26 cellular contexts compared by ENCODE assay signal in genomic region chr7:31934551-31934950, GRCh38.
"Had no signal": no experiment of that assay in that cellular context is flagged by ENCODE, and none has a peak within 500 bp of the region (broad histone marks: within the 10 kb centered on the region; RNA-seq: fewer than 3 reads in every experiment).

No MANE protein-coding gene starts in this region.

- H3K4me3 ChIP-seq: ascending aorta, colonic mucosa, dorsolateral prefrontal cortex, hepatocyte, left ventricle myocardium inferior, ovary, prostate gland, right atrium auricular region, tibial artery had no signal

- H3K36me3 Mint-ChIP-seq: activated CD4-positive, alpha-beta memory T cell treated with anti-CD3 and anti-CD28 coated beads for 36 hours; activated naive CD4-positive, alpha-beta T cell treated with anti-CD3 and anti-CD28 coated beads, Interleukin-2, amount 10 ng/mL, durations not matched to agents 7 days and 5 days; immature natural killer cell; mesothelial cell of epicardium; naive thymus-derived CD8-positive, alpha-beta T cell; stimulated activated effector memory CD8-positive, alpha-beta T cell treated with anti-CD3 and anti-CD28 coated beads, Interleukin-12 subunit alpha, Interleukin-12 subunit beta, amount 100 ng/mL, for 72 hours had no signal

- H3K27ac ChIP-seq: ascending aorta, colonic mucosa, hepatocyte, ovary, prostate gland, tibial artery had no signal

- H3K4me1 Mint-ChIP-seq: activated naive CD4-positive, alpha-beta T cell treated with anti-CD3 and anti-CD28 coated beads, Interleukin-2, amount 10 ng/mL, durations not matched to agents 7 days and 5 days; central memory CD8-positive, alpha-beta T cell; immature natural killer cell; naive thymus-derived CD8-positive, alpha-beta T cell; stimulated activated effector memory CD8-positive, alpha-beta T cell treated with anti-CD3 and anti-CD28 coated beads, Interleukin-12 subunit alpha, Interleukin-12 subunit beta, amount 100 ng/mL, for 72 hours; stimulated activated naive CD8-positive, alpha-beta T cell treated with anti-CD3 and anti-CD28 coated beads, Interleukin-15, amount 100 ng/mL, for 72 hours had no signal

- H3K4me1 ChIP-seq: ascending aorta, colonic mucosa, prostate gland had no signal

- H3K27me3 Mint-ChIP-seq: activated CD4-positive, alpha-beta memory T cell treated with anti-CD3 and anti-CD28 coated beads for 36 hours; activated naive CD4-positive, alpha-beta T cell treated with anti-CD3 and anti-CD28 coated beads, Interleukin-2, amount 10 ng/mL, durations not matched to agents 7 days and 5 days; central memory CD8-positive, alpha-beta T cell; effector memory CD8-positive, alpha-beta T cell; stimulated activated naive CD8-positive, alpha-beta T cell treated with anti-CD3 and anti-CD28 coated beads, Interleukin-15, amount 100 ng/mL, for 72 hours had no signal

- H3K4me3 Mint-ChIP-seq: activated CD4-positive, alpha-beta memory T cell treated with anti-CD3 and anti-CD28 coated beads for 36 hours; activated naive CD4-positive, alpha-beta T cell treated with anti-CD3 and anti-CD28 coated beads, Interleukin-2, amount 10 ng/mL, durations not matched to agents 7 days and 5 days; activated T-cell treated with anti-CD3 and anti-CD28 coated beads, Interleukin-2, amount 50 U/mL, for 72 hours; central memory CD8-positive, alpha-beta T cell; effector memory CD8-positive, alpha-beta T cell; immature natural killer cell; mesothelial cell of epicardium; naive thymus-derived CD8-positive, alpha-beta T cell; stimulated activated effector memory CD8-positive, alpha-beta T cell treated with anti-CD3 and anti-CD28 coated beads, Interleukin-12 subunit alpha, Interleukin-12 subunit beta, amount 100 ng/mL, for 72 hours; stimulated activated naive CD8-positive, alpha-beta T cell treated with anti-CD3 and anti-CD28 coated beads, Interleukin-15, amount 100 ng/mL, for 72 hours; T-helper 1 cell treated with Interleukin-12 subunit alpha and Interleukin-12 subunit beta and Interleukin-4 antibody, amounts not matched to agents 30 μg/mL and 1 μg/mL, for 36 hours had no signal

- DNase-seq: activated CD4-positive, alpha-beta memory T cell treated with anti-CD3 and anti-CD28 coated beads for 36 hours; activated CD4-positive, alpha-beta T cell treated with anti-CD3 and anti-CD28 coated beads for 4 hours; activated CD4-positive, CD25-positive, alpha-beta regulatory T cell; activated effector memory CD4-positive, alpha-beta T cell treated with Interleukin-2 at 50 U/mL for 16 hours; activated naive CD4-positive, alpha-beta T cell treated with anti-CD3 and anti-CD28 coated beads, Interleukin-2, amount 10 ng/mL, durations not matched to agents 7 days and 5 days; activated T-cell treated with anti-CD3 and anti-CD28 coated beads, Interleukin-2, amount 50 U/mL, for 72 hours; colonic mucosa; dorsolateral prefrontal cortex; effector memory CD8-positive, alpha-beta T cell; glutamatergic neuron; immature natural killer cell; left ventricle myocardium inferior; naive thymus-derived CD8-positive, alpha-beta T cell; ovary; stimulated activated CD4-positive, alpha-beta T cell treated with anti-CD3 and anti-CD28 coated beads, Interleukin-2, amount 100 ng/mL, for 24 hours; stimulated activated naive CD8-positive, alpha-beta T cell treated with anti-CD3 and anti-CD28 coated beads, Interleukin-15, amount 100 ng/mL, for 72 hours; tibial artery had no signal

- H3K9me3 ChIP-seq: ascending aorta, colonic mucosa, ovary, prostate gland, right atrium auricular region, tibial artery had no signal

- ATAC-seq: activated T-cell treated with anti-CD3 and anti-CD28 coated beads, Interleukin-2, amount 50 U/mL, for 72 hours; effector memory CD8-positive, alpha-beta T cell; esophagus mucosa; naive thymus-derived CD8-positive, alpha-beta T cell; stimulated activated effector memory CD8-positive, alpha-beta T cell treated with anti-CD3 and anti-CD28 coated beads, Interleukin-12 subunit alpha, Interleukin-12 subunit beta, amount 100 ng/mL, for 72 hours; stimulated activated naive CD8-positive, alpha-beta T cell treated with anti-CD3 and anti-CD28 coated beads, Interleukin-15, amount 100 ng/mL, for 72 hours had no signal

- H3K27ac Mint-ChIP-seq: activated CD4-positive, alpha-beta memory T cell treated with anti-CD3 and anti-CD28 coated beads for 36 hours; activated naive CD4-positive, alpha-beta T cell treated with anti-CD3 and anti-CD28 coated beads, Interleukin-2, amount 10 ng/mL, durations not matched to agents 7 days and 5 days; activated T-cell treated with anti-CD3 and anti-CD28 coated beads, Interleukin-2, amount 50 U/mL, for 72 hours; effector memory CD8-positive, alpha-beta T cell; immature natural killer cell; naive thymus-derived CD8-positive, alpha-beta T cell; stimulated activated effector memory CD8-positive, alpha-beta T cell treated with anti-CD3 and anti-CD28 coated beads, Interleukin-12 subunit alpha, Interleukin-12 subunit beta, amount 100 ng/mL, for 72 hours; stimulated activated naive CD8-positive, alpha-beta T cell treated with anti-CD3 and anti-CD28 coated beads, Interleukin-15, amount 100 ng/mL, for 72 hours; T-helper 1 cell treated with Interleukin-12 subunit alpha and Interleukin-12 subunit beta and Interleukin-4 antibody, amounts not matched to agents 30 μg/mL and 1 μg/mL, for 36 hours had no signal

- H3K36me3 ChIP-seq: ascending aorta, colonic mucosa, left ventricle myocardium inferior, ovary, prostate gland, right atrium auricular region, tibial artery had no signal

- H3K27me3 ChIP-seq: ascending aorta, colonic mucosa, dorsolateral prefrontal cortex, hepatocyte, ovary, right atrium auricular region, tibial artery had no signal
